Comparison of ENCODE assay signal across 5 cellular contexts in the genomic region with DNA sequence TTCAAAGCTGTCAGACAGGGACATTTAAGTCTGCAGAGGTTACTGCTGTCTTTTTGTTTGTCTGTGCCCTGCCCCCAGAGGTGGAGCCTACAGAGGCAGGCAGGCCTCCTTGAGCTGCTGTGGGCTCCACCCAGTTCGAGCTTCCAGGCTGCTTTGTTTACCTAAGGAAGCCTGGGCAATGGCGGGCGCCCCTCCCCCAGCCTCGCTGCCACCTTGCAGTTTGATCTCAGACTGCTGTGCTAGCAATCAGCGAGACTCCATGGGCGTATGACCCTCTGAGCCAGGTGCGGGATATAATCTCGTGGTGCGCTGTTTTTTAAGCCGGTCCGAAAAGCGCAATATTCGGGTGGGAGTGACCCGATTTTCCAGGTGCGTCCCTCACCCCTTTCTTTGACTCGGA. TPM values are rescaled to one million over a fixed set of nuclear protein-coding genes. Genes with fewer than 3 reads are reported as not detected.
DNase-seq lines count a peak whose midpoint lies in the region; ATAC-seq, FAIRE-seq and TF ChIP-seq lines count a peak whose summit lies in the region.
"Not testable (repeated sequence)": the region's sequence is repeated elsewhere in the genome, so short reads cannot be mapped to it uniquely, and the experiment has no call there.

No MANE protein-coding gene starts in this region.

- not testable (repeated sequence) for H3K4me2 ChIP-seq in HepG2 (ENCODE audit: low read depth, low read length)

- not testable (repeated sequence) for TF ChIP-seq POLR2A in HepG2 (IDR thresholded peaks at IDR 0.05; ENCODE audit: insufficient read depth in 1 of 2, low read depth in 2 of 2, low read length in 2 of 2); transverse colon (IDR thresholded peaks at IDR 0.05)

- not testable (repeated sequence) for H3K9ac ChIP-seq in HepG2 (ENCODE audit: insufficient read depth, low read depth, low read length)

- not testable (repeated sequence) for TF ChIP-seq EP300 in HepG2 (IDR thresholded peaks at IDR 0.05; ENCODE audit: low read depth in 2 of 2, low read length in 2 of 2); HepG2 (CRISPR knock-in tag; IDR thresholded peaks at IDR 0.05; ENCODE audit: borderline replicate concordance); transverse colon (IDR thresholded peaks at IDR 0.05; ENCODE audit: low read depth)

- H3K36me3 ChIP-seq in HepG2 (replicated peaks in 1 of 2; ENCODE audit: control insufficient read depth in 1 of 2, insufficient read depth in 2 of 2, low read length in 2 of 2); transverse colon: not testable (repeated sequence)

- POLR2A ChIA-PET in WTC11 (lab: Charles Lee); HepG2 (lab: Yijun Ruan, JAX): not testable (repeated sequence)

- H3K27ac ChIP-seq in 22Rv1 = peak overlapping the region; percentile 58
- H3K27ac ChIP-seq in HepG2 (ENCODE audit: extremely low read length, insufficient read depth, low read length); transverse colon: not testable (repeated sequence)

- H3K4me1 ChIP-seq in HepG2 (ENCODE audit: insufficient read depth, low read length); transverse colon: not testable (repeated sequence)

- intact Hi-C loops in HepG2 (cut with micrococcal nuclease; ENCODE audit: unreplicated experiment); transverse colon (cut with DNase I; ENCODE audit: low total_unique reads): not testable (repeated sequence)

- H3K4me3 Mint-ChIP-seq in WTC11 = not testable (repeated sequence)

- peak; percentile 30 for DNase-seq in WTC11 (ENCODE audit: low spot score)
- DNase-seq in HepG2 (ENCODE audit: low spot score) = not testable (repeated sequence)
- peak; percentile 22 for DNase-seq in mucosa of gallbladder (ENCODE audit: low spot score)
- DNase-seq in transverse colon = peak; percentile 21

- H2AFZ ChIP-seq in HepG2 (ENCODE audit: low read length) = not testable (repeated sequence)

- in situ Hi-C loops in HepG2 (cut with HindIII; ENCODE audit: extremely low pct_ligation_motif_present, low pct_unique_long_range_greater_than_20kb); transverse colon (cut with MboI; ENCODE audit: low pct_ligation_motif_present in 1 of 4, low pct_unique_long_range_greater_than_20kb in 1 of 4, low sequenced_read_pairs in 3 of 4): not testable (repeated sequence)

- peaks cover 37% of the 10 kb centered on the region for H3K9me3 Mint-ChIP-seq in WTC11

- peaks cover 11% of the 10 kb centered on the region for H3K4me1 Mint-ChIP-seq in WTC11

- FAIRE-seq in HepG2 (lab: Jason Lieb, UNC) = not testable (repeated sequence)

- ATAC-seq in WTC11, HepG2: not testable (repeated sequence)

- H3K9me3 ChIP-seq in HepG2 (ENCODE audit: low read length); transverse colon: not testable (repeated sequence)

- 56% methylated on average over 16 of the region's 16 CpGs for whole genome bisulfite sequencing in HepG2 (ENCODE audit: low lambda C conversion rate)
- 70% methylated on average over 16 of the region's 16 CpGs; no CpG with 5 or more reads in 1 of the 2 donors for WGBS in transverse colon (ENCODE audit: low coverage in 1 of 2), 2 donors

- peaks cover 36% of the 10 kb centered on the region for H3K36me3 Mint-ChIP-seq in WTC11

- not testable (repeated sequence) for H3K79me2 ChIP-seq in HepG2 (ENCODE audit: insufficient read depth, low read length)

- H3K27me3 ChIP-seq in HepG2 (ENCODE audit: control insufficient read depth in 1 of 2, insufficient read depth in 2 of 2, low read length in 2 of 2); transverse colon: not testable (repeated sequence)

- TF ChIP-seq RAD21 in HepG2 (CRISPR knock-in tag; IDR thresholded peaks at IDR 0.05) = not testable (repeated sequence)

- not testable (repeated sequence) for H4K20me1 ChIP-seq in HepG2 (ENCODE audit: insufficient read depth, low read length)

- CTCF ChIA-PET in WTC11 (lab: Charles Lee) = interaction anchor here (1.3 kb wide), 1 partner anchor 81 kb away, joined by 3 read pairs; no protein-coding TSS in a partner anchor
- CTCF ChIA-PET in HepG2 (lab: Yijun Ruan, JAX; ENCODE audit: low intra/inter-chr PET ratio, low total read pairs) = not testable (repeated sequence)

- not testable (repeated sequence) for BruUV-seq in HepG2 (replicated peaks; lab: Mats Ljungman, UMichigan)

- not testable (repeated sequence) for H3K27ac Mint-ChIP-seq in WTC11

- H3K27me3 Mint-ChIP-seq in WTC11 (ENCODE audit: low read depth) = not testable (repeated sequence)

- not testable (repeated sequence) for H3K4me3 ChIP-seq in HepG2 (replicated peaks in 1 of 3; ENCODE audit: insufficient read depth in 1 of 3, low read depth in 2 of 3, low read length in 3 of 3); transverse colon

- TF ChIP-seq CTCF in 22Rv1 (IDR thresholded peaks at IDR 0.05); WTC11 (IDR thresholded peaks at IDR 0.05); HepG2 (CRISPR knock-in tag; IDR thresholded peaks at IDR 0.05); transverse colon (IDR thresholded peaks at IDR 0.05): not testable (repeated sequence)

TF ChIP-seq in WTC11, 78 proteins besides CTCF, POLR2A, EP300 and RAD21:
- 0 out of 2 replicates have a peak, but pooled peaks have one; percentile 52 for TF ChIP-seq FOXK1 (CRISPR knock-in tag; IDR thresholded peaks at IDR 0.05)

TF ChIP-seq in HepG2, 621 proteins besides CTCF, POLR2A, EP300 and RAD21:
- not testable (repeated sequence) for TF ChIP-seq FOXA1 (IDR thresholded peaks at IDR 0.05)
- TF ChIP-seq FOXA1 (CRISPR knock-in tag; IDR thresholded peaks at IDR 0.05) = peak; percentile 63
- TF ChIP-seq, protein P1, sequence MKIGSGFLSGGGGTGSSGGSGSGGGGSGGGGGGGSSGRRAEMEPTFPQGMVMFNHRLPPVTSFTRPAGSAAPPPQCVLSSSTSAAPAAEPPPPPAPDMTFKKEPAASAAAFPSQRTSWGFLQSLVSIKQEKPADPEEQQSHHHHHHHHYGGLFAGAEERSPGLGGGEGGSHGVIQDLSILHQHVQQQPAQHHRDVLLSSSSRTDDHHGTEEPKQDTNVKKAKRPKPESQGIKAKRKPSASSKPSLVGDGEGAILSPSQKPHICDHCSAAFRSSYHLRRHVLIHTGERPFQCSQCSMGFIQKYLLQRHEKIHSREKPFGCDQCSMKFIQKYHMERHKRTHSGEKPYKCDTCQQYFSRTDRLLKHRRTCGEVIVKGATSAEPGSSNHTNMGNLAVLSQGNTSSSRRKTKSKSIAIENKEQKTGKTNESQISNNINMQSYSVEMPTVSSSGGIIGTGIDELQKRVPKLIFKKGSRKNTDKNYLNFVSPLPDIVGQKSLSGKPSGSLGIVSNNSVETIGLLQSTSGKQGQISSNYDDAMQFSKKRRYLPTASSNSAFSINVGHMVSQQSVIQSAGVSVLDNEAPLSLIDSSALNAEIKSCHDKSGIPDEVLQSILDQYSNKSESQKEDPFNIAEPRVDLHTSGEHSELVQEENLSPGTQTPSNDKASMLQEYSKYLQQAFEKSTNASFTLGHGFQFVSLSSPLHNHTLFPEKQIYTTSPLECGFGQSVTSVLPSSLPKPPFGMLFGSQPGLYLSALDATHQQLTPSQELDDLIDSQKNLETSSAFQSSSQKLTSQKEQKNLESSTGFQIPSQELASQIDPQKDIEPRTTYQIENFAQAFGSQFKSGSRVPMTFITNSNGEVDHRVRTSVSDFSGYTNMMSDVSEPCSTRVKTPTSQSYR (CRISPR knock-in tag; IDR thresholded peaks at IDR 0.05; ENCODE audit: borderline replicate concordance) = peak; percentile 74; the same call in 1 of the 2 replicates

RNA-seq across cellular contexts. Expression of a gene that starts 18.6 kb away (rescaled TPM):
- total RNA-seq in WTC11 (2021) = 46.4 to 64.8 TPM (median 46.6 TPM) in 3 replicates
- total RNA-seq in HepG2 (2016; rRNA removed; fragmentation: Illumina TruSeq; extraction: Trizol) = 10.4 and 11.7 TPM in 2 replicates
- total RNA-seq in HepG2 (2016; cell fraction: cytosol; rRNA removed; fragmentation: Illumina TruSeq; extraction: Trizol; ENCODE audit: low read depth) = 7.1 and 8.3 TPM in 2 replicates
- total RNA-seq in HepG2 (2016; cell fraction: insoluble cytoplasmic fraction; rRNA removed; fragmentation: Illumina TruSeq; extraction: Trizol) = 7.7 and 11.4 TPM in 2 replicates
- 8.7 and 9.6 TPM in 2 replicates for total RNA-seq in HepG2 (2016; cell fraction: membrane; rRNA removed; fragmentation: Illumina TruSeq; extraction: Trizol)
- total RNA-seq in HepG2 (2016; cell fraction: nucleus; rRNA removed; fragmentation: Illumina TruSeq; extraction: Trizol) = 17.4 and 18.0 TPM in 2 replicates
- 3.6 and 4.3 TPM in 2 replicates for polyA plus RNA-seq in HepG2 (2011; rRNA removed)
- 2.3 and 3.2 TPM in 2 replicates for polyA plus RNA-seq in HepG2 (2011; cell fraction: cytosol; rRNA removed)
- polyA plus RNA-seq in HepG2 (2011; cell fraction: nucleus; rRNA removed) = 11.4 and 12.1 TPM in 2 replicates
- 3.7 and 5.3 TPM in 2 replicates for polyA plus RNA-seq in HepG2 (2012)
- polyA plus RNA-seq in HepG2 (2016; cell fraction: cytosol; fragmentation: Illumina TruSeq; extraction: Trizol; ENCODE audit: low read depth) = 5.2 and 5.3 TPM in 2 replicates
- polyA plus RNA-seq in HepG2 (2016; cell fraction: insoluble cytoplasmic fraction; fragmentation: Illumina TruSeq; extraction: Trizol; ENCODE audit: low read depth) = 8.0 and 9.8 TPM in 2 replicates
- polyA plus RNA-seq in HepG2 (2016; cell fraction: membrane; fragmentation: Illumina TruSeq; extraction: Trizol; ENCODE audit: low read depth) = 5.3 and 5.8 TPM in 2 replicates
- 18.1 and 18.5 TPM in 2 replicates for polyA plus RNA-seq in HepG2 (2016; cell fraction: nucleus; fragmentation: Illumina TruSeq; extraction: Trizol; ENCODE audit: insufficient read depth, low read depth)
- polyA minus RNA-seq in HepG2 (2011; rRNA and poly(A)+ RNA removed; ENCODE audit: low replicate concordance) = 12.3 and 15.2 TPM in 2 replicates
- polyA minus RNA-seq in HepG2 (2011; cell fraction: cytosol; rRNA and poly(A)+ RNA removed) = 4.3 and 4.5 TPM in 2 replicates
- 14.3 and 24.1 TPM in 2 replicates for polyA minus RNA-seq in HepG2 (2011; cell fraction: nucleus; rRNA and poly(A)+ RNA removed)
- 78.5 TPM for total RNA-seq in mucosa of gallbladder
- 100 to 1,000 TPM in 1 of 4 donors, 10 to 100 TPM in 3; 29.5 to 171 (median 60.3) TPM for total RNA-seq in transverse colon
